ENCODE assay signal across 1 cellular context in genomic region chr4:6783111-6783981, GRCh38.
A peak's percentile ranks its signal among the peaks of the same experiment; 100 is the strongest.
TF ChIP-seq lines count a peak whose summit lies in the region.

No MANE protein-coding gene starts in this region.

TF ChIP-seq in HepG2, 621 proteins besides CTCF, POLR2A, EP300 and RAD21 (continued from another document and continues in another):
- TF ChIP-seq ZNF496 (CRISPR knock-in tag; IDR thresholded peaks at IDR 0.05; ENCODE audit: insufficient replicate concordance) = no peak
- TF ChIP-seq, protein P1, sequence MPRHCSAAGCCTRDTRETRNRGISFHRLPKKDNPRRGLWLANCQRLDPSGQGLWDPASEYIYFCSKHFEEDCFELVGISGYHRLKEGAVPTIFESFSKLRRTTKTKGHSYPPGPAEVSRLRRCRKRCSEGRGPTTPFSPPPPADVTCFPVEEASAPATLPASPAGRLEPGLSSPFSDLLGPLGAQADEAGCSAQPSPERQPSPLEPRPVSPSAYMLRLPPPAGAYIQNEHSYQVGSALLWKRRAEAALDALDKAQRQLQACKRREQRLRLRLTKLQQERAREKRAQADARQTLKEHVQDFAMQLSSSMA (CRISPR knock-in tag; IDR thresholded peaks at IDR 0.05) = no peak
- TF ChIP-seq ELF1 (CRISPR knock-in tag; IDR thresholded peaks at IDR 0.05) = 0 out of 2 replicates have a peak, but pooled peaks have one; percentile 9
- TF ChIP-seq, protein P2, sequence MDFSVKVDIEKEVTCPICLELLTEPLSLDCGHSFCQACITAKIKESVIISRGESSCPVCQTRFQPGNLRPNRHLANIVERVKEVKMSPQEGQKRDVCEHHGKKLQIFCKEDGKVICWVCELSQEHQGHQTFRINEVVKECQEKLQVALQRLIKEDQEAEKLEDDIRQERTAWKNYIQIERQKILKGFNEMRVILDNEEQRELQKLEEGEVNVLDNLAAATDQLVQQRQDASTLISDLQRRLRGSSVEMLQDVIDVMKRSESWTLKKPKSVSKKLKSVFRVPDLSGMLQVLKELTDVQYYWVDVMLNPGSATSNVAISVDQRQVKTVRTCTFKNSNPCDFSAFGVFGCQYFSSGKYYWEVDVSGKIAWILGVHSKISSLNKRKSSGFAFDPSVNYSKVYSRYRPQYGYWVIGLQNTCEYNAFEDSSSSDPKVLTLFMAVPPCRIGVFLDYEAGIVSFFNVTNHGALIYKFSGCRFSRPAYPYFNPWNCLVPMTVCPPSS (IDR thresholded peaks at IDR 0.05) = no peak
- TF ChIP-seq ZNF18 (CRISPR knock-in tag; IDR thresholded peaks at IDR 0.05; ENCODE audit: insufficient replicate concordance) = no peak
- TF ChIP-seq ZNF841 (CRISPR knock-in tag; IDR thresholded peaks at IDR 0.05; ENCODE audit: borderline replicate concordance) = no peak
- TF ChIP-seq FOXA1 (IDR thresholded peaks at IDR 0.05) = no peak
- no peak for TF ChIP-seq FOXA1 (CRISPR knock-in tag; IDR thresholded peaks at IDR 0.05)
- no peak for TF ChIP-seq CCAR2 (optimal IDR thresholded peaks at IDR 0.05; ENCODE audit: low read depth, low read length)
- TF ChIP-seq ZBTB7A (CRISPR knock-in tag; IDR thresholded peaks at IDR 0.05) = no peak
- TF ChIP-seq, protein P3, sequence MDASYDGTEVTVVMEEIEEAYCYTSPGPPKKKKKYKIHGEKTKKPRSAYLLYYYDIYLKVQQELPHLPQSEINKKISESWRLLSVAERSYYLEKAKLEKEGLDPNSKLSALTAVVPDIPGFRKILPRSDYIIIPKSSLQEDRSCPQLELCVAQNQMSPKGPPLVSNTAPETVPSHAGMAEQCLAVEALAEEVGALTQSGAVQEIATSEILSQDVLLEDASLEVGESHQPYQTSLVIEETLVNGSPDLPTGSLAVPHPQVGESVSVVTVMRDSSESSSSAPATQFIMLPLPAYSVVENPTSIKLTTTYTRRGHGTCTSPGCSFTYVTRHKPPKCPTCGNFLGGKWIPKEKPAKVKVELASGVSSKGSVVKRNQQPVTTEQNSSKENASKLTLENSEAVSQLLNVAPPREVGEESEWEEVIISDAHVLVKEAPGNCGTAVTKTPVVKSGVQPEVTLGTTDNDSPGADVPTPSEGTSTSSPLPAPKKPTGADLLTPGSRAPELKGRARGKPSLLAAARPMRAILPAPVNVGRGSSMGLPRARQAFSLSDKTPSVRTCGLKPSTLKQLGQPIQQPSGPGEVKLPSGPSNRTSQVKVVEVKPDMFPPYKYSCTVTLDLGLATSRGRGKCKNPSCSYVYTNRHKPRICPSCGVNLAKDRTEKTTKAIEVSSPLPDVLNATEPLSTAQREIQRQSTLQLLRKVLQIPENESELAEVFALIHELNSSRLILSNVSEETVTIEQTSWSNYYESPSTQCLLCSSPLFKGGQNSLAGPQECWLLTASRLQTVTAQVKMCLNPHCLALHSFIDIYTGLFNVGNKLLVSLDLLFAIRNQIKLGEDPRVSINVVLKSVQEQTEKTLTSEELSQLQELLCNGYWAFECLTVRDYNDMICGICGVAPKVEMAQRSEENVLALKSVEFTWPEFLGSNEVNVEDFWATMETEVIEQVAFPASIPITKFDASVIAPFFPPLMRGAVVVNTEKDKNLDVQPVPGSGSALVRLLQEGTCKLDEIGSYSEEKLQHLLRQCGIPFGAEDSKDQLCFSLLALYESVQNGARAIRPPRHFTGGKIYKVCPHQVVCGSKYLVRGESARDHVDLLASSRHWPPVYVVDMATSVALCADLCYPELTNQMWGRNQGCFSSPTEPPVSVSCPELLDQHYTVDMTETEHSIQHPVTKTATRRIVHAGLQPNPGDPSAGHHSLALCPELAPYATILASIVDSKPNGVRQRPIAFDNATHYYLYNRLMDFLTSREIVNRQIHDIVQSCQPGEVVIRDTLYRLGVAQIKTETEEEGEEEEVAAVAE (CRISPR knock-in tag; IDR thresholded peaks at IDR 0.05; ENCODE audit: borderline replicate concordance) = no peak
- TF ChIP-seq ERF (CRISPR knock-in tag; IDR thresholded peaks at IDR 0.05) = 0 out of 2 replicates have a peak, but pooled peaks have one; percentile 14
- TF ChIP-seq ZNF773 (CRISPR knock-in tag; IDR thresholded peaks at IDR 0.05; ENCODE audit: borderline replicate concordance) = no peak
- TF ChIP-seq, protein P4, sequence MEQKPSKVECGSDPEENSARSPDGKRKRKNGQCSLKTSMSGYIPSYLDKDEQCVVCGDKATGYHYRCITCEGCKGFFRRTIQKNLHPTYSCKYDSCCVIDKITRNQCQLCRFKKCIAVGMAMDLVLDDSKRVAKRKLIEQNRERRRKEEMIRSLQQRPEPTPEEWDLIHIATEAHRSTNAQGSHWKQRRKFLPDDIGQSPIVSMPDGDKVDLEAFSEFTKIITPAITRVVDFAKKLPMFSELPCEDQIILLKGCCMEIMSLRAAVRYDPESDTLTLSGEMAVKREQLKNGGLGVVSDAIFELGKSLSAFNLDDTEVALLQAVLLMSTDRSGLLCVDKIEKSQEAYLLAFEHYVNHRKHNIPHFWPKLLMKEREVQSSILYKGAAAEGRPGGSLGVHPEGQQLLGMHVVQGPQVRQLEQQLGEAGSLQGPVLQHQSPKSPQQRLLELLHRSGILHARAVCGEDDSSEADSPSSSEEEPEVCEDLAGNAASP (CRISPR knock-in tag; IDR thresholded peaks at IDR 0.05; ENCODE audit: borderline replicate concordance) = peak; percentile 68
- TF ChIP-seq ZBTB7B (CRISPR knock-in tag; IDR thresholded peaks at IDR 0.05) = peak; percentile 49; the same call in 1 of the 2 replicates
- no peak for TF ChIP-seq ZNF451 (CRISPR knock-in tag; IDR thresholded peaks at IDR 0.05)
- no peak for TF ChIP-seq ZNF276 (CRISPR knock-in tag; IDR thresholded peaks at IDR 0.05; ENCODE audit: low read depth)
- no peak for TF ChIP-seq TARDBP (CRISPR knock-in tag; IDR thresholded peaks at IDR 0.05)
- TF ChIP-seq HMGXB4 (CRISPR knock-in tag; IDR thresholded peaks at IDR 0.05; ENCODE audit: borderline replicate concordance in 1 of 2, low read depth in 1 of 2) = peak; percentile 62 to 76
- no peak for TF ChIP-seq RCOR2 (CRISPR knock-in tag; IDR thresholded peaks at IDR 0.05)
- TF ChIP-seq KDM5B (CRISPR knock-in tag; IDR thresholded peaks at IDR 0.05; ENCODE audit: borderline replicate concordance) = peak; percentile 74; the same call in 1 of the 2 replicates
- TF ChIP-seq E2F1 (CRISPR knock-in tag; IDR thresholded peaks at IDR 0.05) = 0 out of 2 replicates have a peak, but pooled peaks have one; percentile 2
- TF ChIP-seq MYPOP (CRISPR knock-in tag; IDR thresholded peaks at IDR 0.05) = peak; percentile 71; the same call in 1 of the 2 replicates
- no peak for TF ChIP-seq RFX1 (IDR thresholded peaks at IDR 0.05)
- TF ChIP-seq JUNB (CRISPR knock-in tag; IDR thresholded peaks at IDR 0.05; ENCODE audit: borderline replicate concordance) = no peak
- TF ChIP-seq CBX1 (IDR thresholded peaks at IDR 0.05; ENCODE audit: low read depth) = no peak
- no peak for TF ChIP-seq NKX3-1 (CRISPR knock-in tag; IDR thresholded peaks at IDR 0.05)
- TF ChIP-seq GATA4 (IDR thresholded peaks at IDR 0.05; ENCODE audit: borderline replicate concordance, low read depth) = no peak
- no peak for TF ChIP-seq CHD2 (IDR thresholded peaks at IDR 0.05; ENCODE audit: low read depth, low read length)
- TF ChIP-seq KLF6 (CRISPR knock-in tag; IDR thresholded peaks at IDR 0.05) = peak; percentile 78; the same call in 1 of the 2 replicates
- no peak for TF ChIP-seq RFX3 (CRISPR knock-in tag; IDR thresholded peaks at IDR 0.05)
- no peak for TF ChIP-seq HES4 (CRISPR knock-in tag; IDR thresholded peaks at IDR 0.05; ENCODE audit: borderline replicate concordance)
- TF ChIP-seq ZNF652 (CRISPR knock-in tag; IDR thresholded peaks at IDR 0.05; ENCODE audit: borderline replicate concordance, low read depth) = no peak
- TF ChIP-seq ZNF589 (CRISPR knock-in tag; conservative IDR thresholded peaks at IDR 0.05) = no peak
- no peak for TF ChIP-seq ATM (IDR thresholded peaks at IDR 0.05; ENCODE audit: borderline replicate concordance)
- TF ChIP-seq TEF (CRISPR knock-in tag; IDR thresholded peaks at IDR 0.05) = no peak
- TF ChIP-seq, protein P5, sequence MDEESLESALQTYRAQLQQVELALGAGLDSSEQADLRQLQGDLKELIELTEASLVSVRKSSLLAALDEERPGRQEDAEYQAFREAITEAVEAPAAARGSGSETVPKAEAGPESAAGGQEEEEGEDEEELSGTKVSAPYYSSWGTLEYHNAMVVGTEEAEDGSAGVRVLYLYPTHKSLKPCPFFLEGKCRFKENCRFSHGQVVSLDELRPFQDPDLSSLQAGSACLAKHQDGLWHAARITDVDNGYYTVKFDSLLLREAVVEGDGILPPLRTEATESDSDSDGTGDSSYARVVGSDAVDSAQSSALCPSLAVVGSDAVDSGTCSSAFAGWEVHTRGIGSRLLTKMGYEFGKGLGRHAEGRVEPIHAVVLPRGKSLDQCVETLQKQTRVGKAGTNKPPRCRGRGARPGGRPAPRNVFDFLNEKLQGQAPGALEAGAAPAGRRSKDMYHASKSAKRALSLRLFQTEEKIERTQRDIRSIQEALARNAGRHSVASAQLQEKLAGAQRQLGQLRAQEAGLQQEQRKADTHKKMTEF (CRISPR knock-in tag; IDR thresholded peaks at IDR 0.05) = peak; percentile 48; the same call in 1 of the 2 replicates
- no peak for TF ChIP-seq SMAD9 (CRISPR knock-in tag; IDR thresholded peaks at IDR 0.05)
- TF ChIP-seq, protein P6, sequence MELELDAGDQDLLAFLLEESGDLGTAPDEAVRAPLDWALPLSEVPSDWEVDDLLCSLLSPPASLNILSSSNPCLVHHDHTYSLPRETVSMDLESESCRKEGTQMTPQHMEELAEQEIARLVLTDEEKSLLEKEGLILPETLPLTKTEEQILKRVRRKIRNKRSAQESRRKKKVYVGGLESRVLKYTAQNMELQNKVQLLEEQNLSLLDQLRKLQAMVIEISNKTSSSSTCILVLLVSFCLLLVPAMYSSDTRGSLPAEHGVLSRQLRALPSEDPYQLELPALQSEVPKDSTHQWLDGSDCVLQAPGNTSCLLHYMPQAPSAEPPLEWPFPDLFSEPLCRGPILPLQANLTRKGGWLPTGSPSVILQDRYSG (CRISPR knock-in tag; IDR thresholded peaks at IDR 0.05) = no peak
- TF ChIP-seq CBX5 (CRISPR knock-in tag; IDR thresholded peaks at IDR 0.05; ENCODE audit: borderline replicate concordance) = no peak
- TF ChIP-seq NFKBIZ (CRISPR knock-in tag; IDR thresholded peaks at IDR 0.05) = no peak
